13 cellular contexts compared by ENCODE assay signal in the genomic region with DNA sequence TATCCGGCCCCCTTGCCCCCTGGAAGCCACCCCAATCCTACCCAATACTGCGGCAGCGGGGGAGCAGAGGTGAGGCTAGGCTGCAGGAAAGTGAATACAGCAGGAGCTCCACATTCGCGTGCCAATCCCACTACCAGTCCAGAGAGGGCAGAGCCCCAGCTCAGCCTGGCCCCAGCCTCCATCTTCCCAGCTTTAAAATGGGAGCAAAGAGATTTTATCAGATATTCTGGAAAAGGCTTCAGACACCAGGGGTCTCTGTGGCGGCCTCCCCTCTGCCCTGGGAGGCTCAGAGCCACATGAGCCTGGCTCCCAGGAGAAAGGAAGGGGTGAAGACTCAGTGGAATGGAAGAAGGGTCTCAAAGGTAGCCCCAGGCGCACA.
"Had no signal": no experiment of that assay in that cellular context is flagged by ENCODE, and none has a peak within 500 bp of the region (broad histone marks: within the 10 kb centered on the region; RNA-seq: fewer than 3 reads in every experiment).

No MANE protein-coding gene starts in this region.

- H3K36me3 Mint-ChIP-seq: activated CD8-positive, alpha-beta memory T cell treated with anti-CD3 and anti-CD28 coated beads, Interleukin-2, amount 10 ng/mL, durations not matched to agents 7 days and 5 days had no signal

- H3K9me3 Mint-ChIP-seq: nephron had no signal

- H3K4me3 ChIP-seq: gastrocnemius medialis, left lung, psoas muscle, sigmoid colon, testis had no signal

- H3K4me3 Mint-ChIP-seq: activated CD8-positive, alpha-beta memory T cell treated with anti-CD3 and anti-CD28 coated beads, Interleukin-2, amount 10 ng/mL, durations not matched to agents 7 days and 5 days; nephron had no signal

- H3K27ac ChIP-seq: left lung, psoas muscle, testis had no signal

- DNase-seq: activated CD8-positive, alpha-beta memory T cell treated with anti-CD3 and anti-CD28 coated beads, Interleukin-2, amount 10 ng/mL, durations not matched to agents 7 days and 5 days; activated gamma-delta T cell; caudate nucleus; cortex of kidney; effector CD8-positive, alpha-beta T cell; gastrocnemius medialis; left lung; mesenchymal stem cell; sigmoid colon; T-helper 2 cell; testis had no signal

- H3K27ac Mint-ChIP-seq: nephron had no signal

- ATAC-seq: gastrocnemius medialis, left lung, psoas muscle had no signal

- H3K27me3 ChIP-seq: gastrocnemius medialis, left lung, sigmoid colon, testis had no signal

- H3K9me3 ChIP-seq: gastrocnemius medialis, left lung, psoas muscle, sigmoid colon, testis had no signal

- H3K27me3 Mint-ChIP-seq: activated CD8-positive, alpha-beta memory T cell treated with anti-CD3 and anti-CD28 coated beads, Interleukin-2, amount 10 ng/mL, durations not matched to agents 7 days and 5 days had no signal
